ENCODE assay signal across 34 cellular contexts in genomic region chr15:25620466-25620865, GRCh38.
DNase-seq lines count a peak whose midpoint lies in the region; ATAC-seq, FAIRE-seq and TF ChIP-seq lines count a peak whose summit lies in the region.
"Had no signal": no experiment of that assay in that cellular context is flagged by ENCODE, and none has a peak within 500 bp of the region (broad histone marks: within the 10 kb centered on the region; RNA-seq: fewer than 3 reads in every experiment).

No MANE protein-coding gene starts in this region.

- no peak overlapping the region for H3K4me3 ChIP-seq in HepG2 (replicated peaks in 1 of 3; ENCODE audit: insufficient read depth in 1 of 3, low read depth in 2 of 3, low read length in 3 of 3)
- H3K4me3 ChIP-seq in right lobe of liver = no peak overlapping the region
- no peak overlapping the region for H3K4me3 ChIP-seq in A549
- no peak overlapping the region for H3K4me3 ChIP-seq in IMR-90 (ENCODE audit: insufficient read depth, low read depth, low read length)
- H3K4me3 ChIP-seq in K562 = no peak overlapping the region
- H3K4me3 ChIP-seq: BLaER1; BLaER1 treated with 17β-estradiol and CSF1 and Interleukin-3, amounts not matched to agents 10 nM and 100 nM had no signal

- H3K4me2 ChIP-seq in HepG2 (ENCODE audit: low read depth, low read length) (no peak overlapping the region), A549 (no peak overlapping the region), IMR-90 (ENCODE audit: low read depth, low read length) (no peak overlapping the region), K562 (ENCODE audit: insufficient read depth, low read length) (no peak overlapping the region)
- H3K4me2 ChIP-seq: BLaER1; BLaER1 treated with 17β-estradiol and CSF1 and Interleukin-3, amounts not matched to agents 10 nM and 100 nM had no signal

- no peak overlapping the region for H4K91ac ChIP-seq in IMR-90 (ENCODE audit: insufficient read depth, low read depth, low read length)

- intact Hi-C loops in HepG2 (cut with micrococcal nuclease; ENCODE audit: unreplicated experiment) = no loop called here
- intact Hi-C loops in right lobe of liver (cut with DNase I) = no loop called here
- intact Hi-C loops in IMR-90 (cut with micrococcal nuclease) = no loop called here
- intact Hi-C loops in K562 (cut with micrococcal nuclease) = no loop called here

- H3K14ac ChIP-seq in IMR-90 (replicated peaks; ENCODE audit: low read depth, low read length) = no peak overlapping the region

- FAIRE-seq in HepG2 (lab: Jason Lieb, UNC) (no peak), A549 (lab: Jason Lieb, UNC) (no peak), K562 (lab: Jason Lieb, UNC) (no peak)
- FAIRE-seq: A204.1, D721Med had no signal

- TF ChIP-seq CTCF in HepG2 (CRISPR knock-in tag; IDR thresholded peaks at IDR 0.05) = no peak
- no peak for TF ChIP-seq CTCF in right lobe of liver (IDR thresholded peaks at IDR 0.05)
- TF ChIP-seq CTCF in A549 (IDR thresholded peaks at IDR 0.05) = no peak
- no peak for TF ChIP-seq CTCF in IMR-90 (conservative IDR thresholded peaks at IDR 0.05; ENCODE audit: low read depth, low read length)
- TF ChIP-seq CTCF in K562 (IDR thresholded peaks at IDR 0.05 in 2 of 3, conservative IDR thresholded peaks at IDR 0.05 in 1 of 3; ENCODE audit: insufficient read depth in 2 of 3, low read depth in 1 of 3, low read length in 3 of 3) = no peak

- no peaks in the 10 kb centered on the region for H3K4me1 ChIP-seq in HepG2 (ENCODE audit: insufficient read depth, low read length)
- no peaks in the 10 kb centered on the region for H3K4me1 ChIP-seq in right lobe of liver
- no peaks in the 10 kb centered on the region for H3K4me1 ChIP-seq in A549
- H3K4me1 ChIP-seq in IMR-90 (ENCODE audit: control insufficient read depth, insufficient read depth, low read length) = no peaks in the 10 kb centered on the region
- H3K4me1 ChIP-seq in K562 (replicated peaks in 1 of 2; ENCODE audit: control insufficient read depth in 2 of 2, insufficient read depth in 2 of 2, low read length in 2 of 2) = no peaks in the 10 kb centered on the region
- H3K4me1 ChIP-seq: BE2C, BLaER1, Caco-2 had no signal

- TF ChIP-seq POLR2A in HepG2 (IDR thresholded peaks at IDR 0.05; ENCODE audit: insufficient read depth in 1 of 2, low read depth in 2 of 2, low read length in 2 of 2) = no peak
- TF ChIP-seq POLR2A in right lobe of liver (IDR thresholded peaks at IDR 0.05) = no peak
- TF ChIP-seq POLR2A in A549 (IDR thresholded peaks at IDR 0.05; ENCODE audit: low read length) = no peak
- TF ChIP-seq POLR2A in IMR-90 (IDR thresholded peaks at IDR 0.05; ENCODE audit: low read depth, low read length) = no peak
- no peak for TF ChIP-seq POLR2A in K562 (conservative IDR thresholded peaks at IDR 0.05)

- no peak overlapping the region for H2BK20ac ChIP-seq in IMR-90 (ENCODE audit: low read depth, low read length)

- H3K27me3 ChIP-seq in HepG2 (ENCODE audit: control insufficient read depth in 1 of 2, insufficient read depth in 2 of 2, low read length in 2 of 2) (no peaks in the 10 kb centered on the region), right lobe of liver (no peaks in the 10 kb centered on the region), IMR-90 (ENCODE audit: control insufficient read depth, insufficient read depth, low read length) (no peaks in the 10 kb centered on the region), K562 (ENCODE audit: control insufficient read depth in 2 of 2, insufficient read depth in 2 of 2, low read length in 2 of 2) (peaks cover 2 to 12% of the 10 kb centered on the region in 2 experiments; a peak in 2 of 5 replicates)
- H3K27me3 ChIP-seq: BE2C; BLaER1; BLaER1 treated with 17β-estradiol and CSF1 and Interleukin-3, amounts not matched to agents 10 nM and 100 nM had no signal

- TF ChIP-seq EP300 in HepG2 (IDR thresholded peaks at IDR 0.05; ENCODE audit: low read depth in 2 of 2, low read length in 2 of 2) = no peak
- no peak for TF ChIP-seq EP300 in HepG2 (CRISPR knock-in tag; IDR thresholded peaks at IDR 0.05; ENCODE audit: borderline replicate concordance)
- TF ChIP-seq EP300 in A549 (IDR thresholded peaks at IDR 0.05) = no peak
- TF ChIP-seq EP300 in K562 (IDR thresholded peaks at IDR 0.05; ENCODE audit: low read length) = no peak

- H3K9me3 ChIP-seq in HepG2 (ENCODE audit: low read length) (no peaks in the 10 kb centered on the region; the same call in 1 of the 2 replicates), right lobe of liver (no peaks in the 10 kb centered on the region), A549 (no peaks in the 10 kb centered on the region), IMR-90 (ENCODE audit: control insufficient read depth, insufficient read depth, low read length) (no peaks in the 10 kb centered on the region), K562 (replicated peaks; ENCODE audit: control insufficient read depth, insufficient read depth, low read depth, low read length) (no peaks in the 10 kb centered on the region)
- H3K9me3 ChIP-seq: BE2C; BLaER1 treated with 17β-estradiol and CSF1 and Interleukin-3, amounts not matched to agents 10 nM and 100 nM; Caco-2 had no signal

- no peaks in the 10 kb centered on the region for H3K9me1 ChIP-seq in IMR-90 (ENCODE audit: insufficient read depth, low read length)
- no peaks in the 10 kb centered on the region for H3K9me1 ChIP-seq in K562 (ENCODE audit: control insufficient read depth, insufficient read depth, low read length)

- no peak overlapping the region for H2AK5ac ChIP-seq in IMR-90 (ENCODE audit: low read depth, low read length)

- H4K5ac ChIP-seq in IMR-90 (ENCODE audit: low read depth, low read length) = no peak overlapping the region

- no peak overlapping the region for H2BK5ac ChIP-seq in IMR-90 (ENCODE audit: low read depth, low read length, poor library complexity, severe bottlenecking)

- no peak overlapping the region for H2BK15ac ChIP-seq in IMR-90 (ENCODE audit: low read depth, low read length)

- no peak overlapping the region for H3K18ac ChIP-seq in IMR-90 (ENCODE audit: low read depth, low read length)

- no peaks in the 10 kb centered on the region for H3K79me2 ChIP-seq in HepG2 (ENCODE audit: insufficient read depth, low read length)
- no peaks in the 10 kb centered on the region for H3K79me2 ChIP-seq in K562 (ENCODE audit: control insufficient read depth, insufficient read depth, low read length)

- H3K27ac ChIP-seq in HepG2 (ENCODE audit: extremely low read length, insufficient read depth, low read length) = no peak overlapping the region
- no peak overlapping the region for H3K27ac ChIP-seq in right lobe of liver
- no peak overlapping the region for H3K27ac ChIP-seq in A549
- no peak overlapping the region for H3K27ac ChIP-seq in IMR-90 (ENCODE audit: insufficient read depth, low read length)
- no peak overlapping the region for H3K27ac ChIP-seq in K562 (ENCODE audit: extremely low read depth, low read depth, low read length)
- H3K27ac ChIP-seq: 22Rv1; BLaER1; BLaER1 treated with 17β-estradiol and CSF1 and Interleukin-3, amounts not matched to agents 10 nM and 100 nM; C4-2B had no signal

- no peak overlapping the region for H3K56ac ChIP-seq in IMR-90 (ENCODE audit: extremely low read depth, insufficient read depth, low read length)

- POLR2A ChIA-PET in HepG2 (lab: Yijun Ruan, JAX) = no interaction called here
- POLR2A ChIA-PET in A549 (lab: Yijun Ruan, JAX) = no interaction called here
- POLR2A ChIA-PET in IMR-90 (lab: Charles Lee; ENCODE audit: unreplicated experiment) = no interaction called here
- POLR2A ChIA-PET in K562 (lab: Yijun Ruan, JAX) = no interaction called here

- no peak overlapping the region for H4K8ac ChIP-seq in IMR-90 (ENCODE audit: low read depth in 2 of 2, low read length in 2 of 2)

- in situ Hi-C loops in HepG2 (cut with HindIII; ENCODE audit: extremely low pct_ligation_motif_present, low pct_unique_long_range_greater_than_20kb) (no loop called here), IMR-90 (cut with MboI; ENCODE audit: low sequenced_read_pairs) (no loop called here), K562 (cut with MboI) (no loop called here)

- no peak overlapping the region for H2AK9ac ChIP-seq in IMR-90 (replicated peaks; ENCODE audit: low read depth, low read length, poor library complexity)

- H3K9ac ChIP-seq in HepG2 (ENCODE audit: insufficient read depth, low read depth, low read length) (no peak overlapping the region), IMR-90 (ENCODE audit: low read depth, low read length) (no peak overlapping the region), K562 (ENCODE audit: insufficient read depth in 1 of 2, low read depth in 2 of 2, low read length in 2 of 2) (no peak overlapping the region)
- H3K9ac ChIP-seq: BLaER1; BLaER1 treated with 17β-estradiol and CSF1 and Interleukin-3, amounts not matched to agents 10 nM and 100 nM had no signal

- 12% methylated on average over 4 of the region's 4 CpGs for WGBS in HepG2 (ENCODE audit: low lambda C conversion rate)
- WGBS in right lobe of liver (ENCODE audit: insufficient coverage, low coverage, low lambda C conversion rate, missing lambda C conversion rate) = 71% methylated on average over 4 of the region's 4 CpGs
- WGBS in A549 (ENCODE audit: missing lambda C conversion rate) = 26% methylated on average over 4 of the region's 4 CpGs
- WGBS in IMR-90 (ENCODE audit: extremely low coverage in 2 of 2, insufficient read length in 1 of 2), 2 experiments = no CpG with 5 or more reads among the region's 4 CpGs
- 0% methylated on average over 4 of the region's 4 CpGs for WGBS in K562 (ENCODE audit: insufficient coverage, low coverage, missing lambda C conversion rate)

- TF ChIP-seq RAD21 in HepG2 (CRISPR knock-in tag; IDR thresholded peaks at IDR 0.05) (no peak), A549 (conservative IDR thresholded peaks at IDR 0.05 in 1 of 2, IDR thresholded peaks at IDR 0.05 in 1 of 2) (no peak), IMR-90 (IDR thresholded peaks at IDR 0.05; ENCODE audit: low read length) (no peak), K562 (CRISPR knock-in tag; conservative IDR thresholded peaks at IDR 0.05 in 1 of 2, IDR thresholded peaks at IDR 0.05 in 1 of 2) (no peak)

- CTCF ChIA-PET in HepG2 (lab: Yijun Ruan, JAX; ENCODE audit: low intra/inter-chr PET ratio, low total read pairs) = no interaction called here
- CTCF ChIA-PET in A549 (lab: Yijun Ruan, JAX) = no interaction called here
- CTCF ChIA-PET in IMR-90 (lab: Yijun Ruan, JAX) = no interaction called here
- CTCF ChIA-PET in K562 (lab: Yijun Ruan, JAX; ENCODE audit: low intra/inter-chr PET ratio) = no interaction called here

- no peak overlapping the region for H2BK120ac ChIP-seq in IMR-90 (ENCODE audit: low read depth, low read length)

- no peak overlapping the region for H2AFZ ChIP-seq in HepG2 (ENCODE audit: low read length)
- no peak overlapping the region for H2AFZ ChIP-seq in IMR-90 (replicated peaks; ENCODE audit: low read length, poor library complexity)
- no peak overlapping the region for H2AFZ ChIP-seq in K562 (ENCODE audit: low read depth, low read length)

- H3K4ac ChIP-seq in IMR-90 (ENCODE audit: low read depth, low read length) = no peak overlapping the region

- dilution Hi-C loops in IMR-90 (cut with HindIII; ENCODE audit: low sequenced_read_pairs, unreplicated experiment) = no loop called here

- ATAC-seq in HepG2 (no peak), right lobe of liver (no peak), A549 (no peak), IMR-90 (ENCODE audit: low read depth) (no peak), K562 (no peak), GM21737 (IDR thresholded peaks at IDR 0.05; ENCODE audit: unreplicated experiment) (no peak)
- ATAC-seq: CD8-positive, alpha-beta T cell had no signal

- H3K36me3 ChIP-seq in HepG2 (replicated peaks in 1 of 2; ENCODE audit: control insufficient read depth in 1 of 2, insufficient read depth in 2 of 2, low read length in 2 of 2) (no peaks in the 10 kb centered on the region), right lobe of liver (no peaks in the 10 kb centered on the region), IMR-90 (ENCODE audit: control insufficient read depth, insufficient read depth, low read length) (no peaks in the 10 kb centered on the region), K562 (ENCODE audit: control insufficient read depth, insufficient read depth, low read length) (no peaks in the 10 kb centered on the region)
- H3K36me3 ChIP-seq: BE2C; BLaER1; BLaER1 treated with 17β-estradiol and CSF1 and Interleukin-3, amounts not matched to agents 10 nM and 100 nM had no signal

- DNase-seq in HepG2 (ENCODE audit: low spot score) (no peak), right lobe of liver (no peak), A549 (ENCODE audit: low read depth in 1 of 2, low spot score in 1 of 2) (no peak), IMR-90 (no peak), K562 (ENCODE audit: extremely low read depth in 1 of 4, low spot score in 3 of 4) (no peak), OCI-M1 (lab: John Stamatoyannopoulos, UW) (no peak), AG20443 (ENCODE audit: low spot score) (no peak)
- DNase-seq: 8988T; ACHN; AML-193; BE2C; C1 segment of cervical spinal cord; Caco-2; Calu3; CD4-positive, alpha-beta memory T cell; CD4-positive, alpha-beta T cell; CD4-positive, CD25-positive, alpha-beta regulatory T cell; CD8-positive, alpha-beta memory T cell; CD8-positive, alpha-beta T cell; COR-L47; DMS 273 treated with DMSO at 0.1 percent for 48 hours; DMS153; DMS53; DMS79; DMS79 treated with DMSO at 0.1 percent for 48 hours; DND-41; EL had no signal

- H4K20me1 ChIP-seq in HepG2 (ENCODE audit: insufficient read depth, low read length) (no peaks in the 10 kb centered on the region), IMR-90 (ENCODE audit: insufficient read depth, low read length) (no peaks in the 10 kb centered on the region), K562 (replicated peaks; ENCODE audit: control insufficient read depth, insufficient read depth, low read length) (no peaks in the 10 kb centered on the region)
- H4K20me1 ChIP-seq: BLaER1; BLaER1 treated with 17β-estradiol and CSF1 and Interleukin-3, amounts not matched to agents 10 nM and 100 nM had no signal

- no peak overlapping the region for H3K23ac ChIP-seq in IMR-90 (ENCODE audit: low read depth, low read length)

- no peaks in the 10 kb centered on the region for H3K79me1 ChIP-seq in IMR-90 (ENCODE audit: low read depth in 1 of 2, low read length in 2 of 2)

- no TSS peak for BruUV-seq in HepG2 (replicated peaks; lab: Mats Ljungman, UMichigan)
- no TSS peak for BruUV-seq in IMR-90 (replicated peaks; lab: Mats Ljungman, UMichigan)
- BruUV-seq in K562 (replicated peaks; lab: Mats Ljungman, UMichigan) = no TSS peak

Comparison
In these comparisons a context has a peak if more than half of its experiments do, and no peak if none do; other contexts are left out.
1. Of the 241 proteins assayed by ChIP-seq in both HepG2 and K562: peak only in HepG2: MAFK; only in K562: MAFG and NFE2L1; in both: MAFF; in neither: 237.